ENCODE assay signal across 1 cellular context in the genomic region with DNA sequence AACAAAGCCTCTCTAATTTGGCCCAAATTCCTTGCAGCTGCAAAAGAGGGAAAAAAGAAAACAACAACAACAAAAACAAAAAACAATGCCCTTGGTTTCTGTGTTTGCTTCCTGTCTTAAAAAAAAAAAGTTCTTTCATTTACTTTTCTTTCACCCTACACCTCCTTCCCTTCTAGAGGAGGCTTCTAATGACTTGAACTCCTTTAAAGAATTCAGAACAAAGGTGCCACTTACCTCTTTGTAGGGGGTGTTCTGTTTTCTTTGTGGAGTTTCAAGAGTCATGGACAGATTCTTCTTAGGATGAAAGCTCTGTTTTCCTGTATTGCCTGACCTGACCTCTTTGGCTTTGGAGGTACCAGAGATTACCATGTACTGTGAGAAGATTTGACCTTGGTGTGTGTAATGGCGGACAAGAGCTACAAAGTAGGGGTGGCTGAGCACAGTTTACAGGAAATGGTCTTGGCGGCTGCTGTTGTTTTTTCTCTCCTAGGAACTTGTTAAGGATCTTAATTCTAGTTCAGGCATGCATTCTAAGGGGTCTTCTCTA.
TF ChIP-seq lines count a peak whose summit lies in the region.

No MANE protein-coding gene starts in this region.

TF ChIP-seq in WTC11, 78 proteins besides CTCF, POLR2A, EP300 and RAD21 (continued from another document):
- TF ChIP-seq E2F5 (CRISPR knock-in tag; IDR thresholded peaks at IDR 0.05) (no peak), CREM (CRISPR knock-in tag; IDR thresholded peaks at IDR 0.05) (no peak), TEAD4 (CRISPR knock-in tag; IDR thresholded peaks at IDR 0.05) (no peak)
- TF ChIP-seq, protein P1, sequence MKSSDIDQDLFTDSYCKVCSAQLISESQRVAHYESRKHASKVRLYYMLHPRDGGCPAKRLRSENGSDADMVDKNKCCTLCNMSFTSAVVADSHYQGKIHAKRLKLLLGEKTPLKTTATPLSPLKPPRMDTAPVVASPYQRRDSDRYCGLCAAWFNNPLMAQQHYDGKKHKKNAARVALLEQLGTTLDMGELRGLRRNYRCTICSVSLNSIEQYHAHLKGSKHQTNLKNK (CRISPR knock-in tag; IDR thresholded peaks at IDR 0.05): no peak
TF ChIP-seq in WTC11: peak in this region for 0.
